ENCODE assay signal across 11 cellular contexts in genomic region chr9:69674112-69674511, GRCh38. TPM values are rescaled to one million over a fixed set of nuclear protein-coding genes. Genes with fewer than 3 reads are reported as not detected.
DNase-seq lines count a peak whose midpoint lies in the region; ATAC-seq and TF ChIP-seq lines count a peak whose summit lies in the region.
"Had no signal": no experiment of that assay in that cellular context is flagged by ENCODE, and none has a peak within 500 bp of the region (broad histone marks: within the 10 kb centered on the region; RNA-seq: fewer than 3 reads in every experiment).

No MANE protein-coding gene starts in this region.

- TF ChIP-seq CTCF in MM.1S (IDR thresholded peaks at IDR 0.05; ENCODE audit: low read length) (peak; percentile 15; the same call in 1 of the 2 replicates), epithelial cell of proximal tubule (conservative IDR thresholded peaks at IDR 0.05; ENCODE audit: low read depth, low read length) (peak; percentile 20), testis (IDR thresholded peaks at IDR 0.05) (no peak), tibial nerve (IDR thresholded peaks at IDR 0.05) (no peak)

- peaks cover 30% of the 10 kb centered on the region for H3K4me1 Mint-ChIP-seq in activated naive CD4-positive, alpha-beta T cell treated with anti-CD3 and anti-CD28 coated beads, Interleukin-2, amount 50 U/mL, for 24 hours

- no peaks in the 10 kb centered on the region for H3K79me2 ChIP-seq in MM.1S (ENCODE audit: low read length)

- intact Hi-C loops in testis (cut with DNase I; ENCODE audit: low total_unique reads), result no loop called here

- no peak overlapping the region for H3K9ac ChIP-seq in MM.1S (ENCODE audit: low read length)

- peaks cover 5% of the 10 kb centered on the region for H3K27me3 Mint-ChIP-seq in activated naive CD4-positive, alpha-beta T cell treated with anti-CD3 and anti-CD28 coated beads, Interleukin-2, amount 50 U/mL, for 24 hours

- H3K9me3 ChIP-seq in MM.1S (replicated peaks; ENCODE audit: insufficient read depth, low read length) (no peaks in the 10 kb centered on the region), testis (no peaks in the 10 kb centered on the region), tibial nerve (no peaks in the 10 kb centered on the region)
- H3K9me3 ChIP-seq: gastrocnemius medialis, Peyer's patch had no signal

- peak overlapping the region; percentile 12; the same call in 1 of the 2 replicates for H3K27ac ChIP-seq in MM.1S (ENCODE audit: low read length)
- no peak overlapping the region for H3K27ac ChIP-seq in testis
- H3K27ac ChIP-seq in tibial nerve, result no peak overlapping the region
- H3K27ac ChIP-seq: gastrocnemius medialis had no signal

- H4K20me1 ChIP-seq in MM.1S (ENCODE audit: insufficient read depth, low read length), result no peaks in the 10 kb centered on the region

- H2AFZ ChIP-seq in MM.1S (ENCODE audit: low read length), result no peak overlapping the region

- DNase-seq in activated naive CD4-positive, alpha-beta T cell (lab: John Stamatoyannopoulos, UW), result no peak
- no peak for DNase-seq in MM.1S
- DNase-seq in epithelial cell of proximal tubule (ENCODE audit: low read depth), result no peak
- DNase-seq in testis, result peak; percentile 14
- DNase-seq in medulla oblongata (ENCODE audit: extremely low spot score), result no peak
- no peak for DNase-seq in tibial nerve (ENCODE audit: low spot score in 2 of 2)
- DNase-seq: gastrocnemius medialis, Peyer's patch had no signal

- peak overlapping the region; percentile 34 for H3K4me3 Mint-ChIP-seq in activated naive CD4-positive, alpha-beta T cell treated with anti-CD3 and anti-CD28 coated beads, Interleukin-2, amount 50 U/mL, for 24 hours

- H3K4me3 ChIP-seq in MM.1S (ENCODE audit: low read length) (peak overlapping the region; percentile 4), epithelial cell of proximal tubule (ENCODE audit: low read depth, low read length) (no peak overlapping the region), testis (peak overlapping the region in 1 of 2 donors; percentile 85), tibial nerve (no peak overlapping the region)
- H3K4me3 ChIP-seq: lung, Peyer's patch had no signal

- TF ChIP-seq EP300 in tibial nerve (IDR thresholded peaks at IDR 0.05), result no peak

- H3K9me2 ChIP-seq in MM.1S (replicated peaks; ENCODE audit: insufficient read depth, low read length), result no peaks in the 10 kb centered on the region

- H3K4me1 ChIP-seq in MM.1S (ENCODE audit: low read length) (peaks cover 9% of the 10 kb centered on the region), testis (peaks cover 8% of the 10 kb centered on the region), tibial nerve (peaks cover 0 to 24% (median 3%) of the 10 kb centered on the region in 4 donors)

- peaks cover 6% of the 10 kb centered on the region; the same call in 1 of the 2 replicates for H3F3A ChIP-seq in MM.1S (ENCODE audit: insufficient read depth, low read length)

- ATAC-seq in HG03139 (IDR thresholded peaks at IDR 0.05; ENCODE audit: unreplicated experiment), result no peak
- ATAC-seq: gastrocnemius medialis had no signal

- peak overlapping the region; percentile 14; the same call in 1 of the 2 replicates for H3K4me2 ChIP-seq in MM.1S (ENCODE audit: low read depth, low read length)

- no peaks in the 10 kb centered on the region for H3K27me3 ChIP-seq in MM.1S (replicated peaks; ENCODE audit: insufficient read depth, low read length)
- H3K27me3 ChIP-seq in testis, result no peaks in the 10 kb centered on the region
- H3K27me3 ChIP-seq in tibial nerve, result no peaks in the 10 kb centered on the region
- H3K27me3 ChIP-seq: gastrocnemius medialis, Peyer's patch had no signal

- no peaks in the 10 kb centered on the region for H3K9me3 Mint-ChIP-seq in activated naive CD4-positive, alpha-beta T cell treated with anti-CD3 and anti-CD28 coated beads, Interleukin-2, amount 50 U/mL, for 24 hours

- H3K36me3 Mint-ChIP-seq in activated naive CD4-positive, alpha-beta T cell treated with anti-CD3 and anti-CD28 coated beads, Interleukin-2, amount 50 U/mL, for 24 hours, result no peaks in the 10 kb centered on the region

- WGBS in testis, 2 donors, result 39 to 49% methylated on average over 8 of the region's 8 CpGs
- WGBS in tibial nerve, 2 donors, result 79 to 85% methylated on average over 8 of the region's 8 CpGs

- no peaks in the 10 kb centered on the region for H3K36me3 ChIP-seq in MM.1S (replicated peaks; ENCODE audit: insufficient read depth, low read length)
- H3K36me3 ChIP-seq in testis (ENCODE audit: low read depth, missing control alignments), result no peaks in the 10 kb centered on the region
- H3K36me3 ChIP-seq in tibial nerve, result no peaks in the 10 kb centered on the region
- H3K36me3 ChIP-seq: gastrocnemius medialis, Peyer's patch had no signal

- TF ChIP-seq POLR2A in testis (IDR thresholded peaks at IDR 0.05) (no peak), tibial nerve (IDR thresholded peaks at IDR 0.05) (no peak)

- peak overlapping the region; percentile 71 for H3K27ac Mint-ChIP-seq in activated naive CD4-positive, alpha-beta T cell treated with anti-CD3 and anti-CD28 coated beads, Interleukin-2, amount 50 U/mL, for 24 hours

RNA-seq across cellular contexts. Expression of gene APBA1, which starts 1.9 kb away (rescaled TPM):
- total RNA-seq in epithelial cell of proximal tubule (0.29 and 0.36 TPM in 2 replicates), testis (1 to 10 TPM; 7.7 to 9.4 TPM), tibial nerve (10 to 100 TPM in 2 of 4 donors, 1 to 10 TPM in 2; 8.4 to 14.4 (median 9.8) TPM)
- polyA plus RNA-seq in testis (ENCODE audit: insufficient read depth, low read depth, low replicate concordance), result 11.9 TPM

Comparison
In these comparisons a context has a peak if more than half of its experiments do, and no peak if none do; other contexts are left out.
1. CTCF ChIP-seq: peak in MM.1S (single experiment) and epithelial cell of proximal tubule (single experiment); none in testis (0 of 3) and tibial nerve (0 of 5).